In the genomic region with DNA sequence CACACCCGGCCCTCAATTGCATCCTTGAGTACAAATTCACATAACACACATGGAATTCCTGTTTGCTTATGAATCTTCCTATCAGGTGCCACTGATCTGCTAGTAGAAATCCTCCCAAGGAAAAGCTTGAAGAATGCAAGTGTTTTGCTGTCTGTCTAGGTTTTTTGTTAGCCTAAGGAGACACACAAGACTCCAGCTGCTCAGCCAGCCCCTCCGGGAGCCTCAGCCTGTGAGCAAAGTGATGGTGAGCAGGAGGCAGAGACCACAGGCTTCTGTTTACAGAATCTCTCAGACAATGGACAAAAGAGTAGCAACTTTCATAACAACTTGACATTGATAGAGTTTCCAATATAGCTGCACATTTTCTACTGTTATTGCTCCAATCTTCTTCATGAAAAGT, we compare ENCODE assay signal across 1 cellular context.
TF ChIP-seq lines count a peak whose summit lies in the region.

No MANE protein-coding gene starts in this region.

TF ChIP-seq in endothelial cell of umbilical vein, 7 proteins besides CTCF, POLR2A, EP300 and RAD21:
- TF ChIP-seq FOS (IDR thresholded peaks at IDR 0.05; ENCODE audit: borderline replicate concordance, insufficient read depth, low read length) (no peak), MAX (IDR thresholded peaks at IDR 0.05; ENCODE audit: insufficient read depth, insufficient read length) (no peak), EZH2 (IDR thresholded peaks at IDR 0.05; ENCODE audit: borderline replicate concordance, low read depth, low read length, severe bottlenecking) (no peak), POLR2AphosphoS5 (IDR thresholded peaks at IDR 0.05; ENCODE audit: insufficient read depth, low read depth, low read length) (no peak), GATA2 (IDR thresholded peaks at IDR 0.05; ENCODE audit: insufficient read depth, insufficient read length, low read depth, low read length) (no peak), JUN (IDR thresholded peaks at IDR 0.05; ENCODE audit: borderline replicate concordance, insufficient read depth, insufficient read length, low read depth) (no peak), MYC (IDR thresholded peaks at IDR 0.05; ENCODE audit: low read depth, low read length) (no peak)
